Comparison of ENCODE assay signal across 11 cellular contexts in the genomic region with DNA sequence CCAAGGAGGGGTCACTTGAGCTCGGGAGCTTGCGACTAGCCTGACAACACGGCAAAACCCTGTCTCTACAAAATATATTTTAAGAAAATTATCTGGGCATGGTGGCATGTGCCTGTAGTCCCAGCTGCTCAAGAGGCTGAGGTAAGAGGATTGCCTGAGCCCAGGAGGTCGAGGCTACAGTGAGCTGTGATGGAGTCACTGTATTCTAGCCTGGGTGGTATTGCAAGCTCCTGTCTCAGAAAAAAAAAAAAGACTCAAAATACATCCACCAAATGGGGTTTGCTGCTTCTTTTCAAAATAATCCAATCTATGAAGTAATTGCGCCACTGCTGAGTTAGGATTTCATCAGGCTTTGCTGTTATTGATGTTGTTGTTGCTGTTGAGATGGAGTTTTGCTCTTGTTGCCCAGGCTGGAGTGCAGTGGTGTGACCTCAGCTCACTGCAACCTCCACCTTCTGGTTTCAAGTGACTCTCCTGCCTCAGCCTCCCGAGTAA. TPM values are rescaled to one million over a fixed set of nuclear protein-coding genes. Genes with fewer than 3 reads are reported as not detected.
DNase-seq lines count a peak whose midpoint lies in the region; ATAC-seq and TF ChIP-seq lines count a peak whose summit lies in the region.
"Had no signal": no experiment of that assay in that cellular context is flagged by ENCODE, and none has a peak within 500 bp of the region (broad histone marks: within the 10 kb centered on the region; RNA-seq: fewer than 3 reads in every experiment).

No MANE protein-coding gene starts in this region.

- in situ Hi-C loops in mammary epithelial cell (cut with MboI; ENCODE audit: low sequenced_read_pairs in 2 of 2): no loop called here

- POLR2A ChIA-PET in A673 (lab: Charles Lee; ENCODE audit: low non-redundant PET): interaction anchor here (0.6 kb wide), 1 partner anchor 1109 kb away, joined by 3 read pairs; no protein-coding TSS in a partner anchor
- POLR2A ChIA-PET in Caco-2 (lab: Charles Lee): no interaction called here

- H3K79me2 ChIP-seq in Loucy (ENCODE audit: insufficient read depth, low read length) (no peaks in the 10 kb centered on the region), mammary epithelial cell (ENCODE audit: insufficient read depth, low read length) (peaks cover 6% of the 10 kb centered on the region)

- no peak for ATAC-seq in HG03442 (IDR thresholded peaks at IDR 0.05; ENCODE audit: unreplicated experiment)
- ATAC-seq in HG02763 (IDR thresholded peaks at IDR 0.05; ENCODE audit: unreplicated experiment): no peak
- no peak for ATAC-seq in GM18861 (IDR thresholded peaks at IDR 0.05; ENCODE audit: unreplicated experiment)

- dilution Hi-C loops in mammary epithelial cell (cut with HindIII; ENCODE audit: low sequenced_read_pairs): no loop called here

- intact Hi-C loops in A673 (cut with micrococcal nuclease; ENCODE audit: unreplicated experiment) (no loop called here), mammary epithelial cell (cut with micrococcal nuclease) (loop anchor here (1.0 kb wide), 2 partner anchors 11 kb away; a partner anchor contains a TSS), Caco-2 (cut with micrococcal nuclease; ENCODE audit: unreplicated experiment) (no loop called here)

- TF ChIP-seq CTCF in A673 (conservative IDR thresholded peaks at IDR 0.05; ENCODE audit: low read depth, low read length) (no peak), Loucy (conservative IDR thresholded peaks at IDR 0.05; ENCODE audit: low read length) (no peak), mammary epithelial cell (conservative IDR thresholded peaks at IDR 0.05 in 1 of 2, IDR thresholded peaks at IDR 0.05 in 1 of 2; ENCODE audit: extremely low read depth in 1 of 2, insufficient read depth in 1 of 2, low read depth in 1 of 2, low read length in 2 of 2) (no peak), Caco-2 (IDR thresholded peaks at IDR 0.05; ENCODE audit: insufficient read depth in 1 of 2, low read depth in 1 of 2, low read length in 1 of 2, severe bottlenecking in 1 of 2, unreplicated experiment in 1 of 2) (no peak)

- no peaks in the 10 kb centered on the region for H3K27me3 Mint-ChIP-seq in Caco-2 (ENCODE audit: insufficient read depth, unreplicated experiment)

- no peak overlapping the region for H3K27ac Mint-ChIP-seq in Caco-2 (ENCODE audit: unreplicated experiment)

- H3K4me2 ChIP-seq in Loucy (ENCODE audit: low read depth, low read length, poor library complexity, severe bottlenecking) (peak overlapping the region; percentile 74), mammary epithelial cell (ENCODE audit: insufficient read depth, low read depth, low read length) (peak overlapping the region; percentile 45)

- H3K27me3 ChIP-seq in A673 (replicated peaks; ENCODE audit: insufficient read depth, low read depth, low read length, poor library complexity) (no peaks in the 10 kb centered on the region), Loucy (ENCODE audit: insufficient read depth, low read length, poor library complexity, severe bottlenecking) (no peaks in the 10 kb centered on the region), mammary epithelial cell (ENCODE audit: insufficient read depth, low read length) (no peaks in the 10 kb centered on the region), muscle layer of duodenum (ENCODE audit: low read depth, low read length) (no peaks in the 10 kb centered on the region), Caco-2 (replicated peaks; ENCODE audit: control insufficient read depth, insufficient read depth, low read length) (no peaks in the 10 kb centered on the region)

- peak overlapping the region; percentile 84 for H3K27ac ChIP-seq in A673 (ENCODE audit: low read depth, low read length, poor library complexity, severe bottlenecking)
- peak overlapping the region; percentile 100 for H3K27ac ChIP-seq in mammary epithelial cell (ENCODE audit: insufficient read depth, low read depth, low read length)
- peak overlapping the region; percentile 89 for H3K27ac ChIP-seq in muscle layer of duodenum (ENCODE audit: low read length)

- H3K9ac ChIP-seq in Loucy (ENCODE audit: low read depth, low read length, poor library complexity, severe bottlenecking) (peak overlapping the region; percentile 82), mammary epithelial cell (ENCODE audit: insufficient read depth, low read length) (peak overlapping the region; percentile 86)

- no peaks in the 10 kb centered on the region for H3K9me3 ChIP-seq in A673 (ENCODE audit: low read depth, low read length, poor library complexity, severe bottlenecking)
- H3K9me3 ChIP-seq in Loucy (ENCODE audit: insufficient read depth, low read depth, low read length): no peaks in the 10 kb centered on the region
- H3K9me3 ChIP-seq in mammary epithelial cell (replicated peaks; ENCODE audit: insufficient read depth, low read length): no peaks in the 10 kb centered on the region
- no peaks in the 10 kb centered on the region for H3K9me3 ChIP-seq in muscle layer of duodenum (ENCODE audit: control insufficient read depth in 1 of 2, low read length in 2 of 2)
- H3K9me3 ChIP-seq in Caco-2: no peaks in the 10 kb centered on the region

- BruUV-seq in A673 (replicated peaks; lab: Mats Ljungman, UMichigan) (no TSS peak), mammary epithelial cell (replicated peaks; lab: Mats Ljungman, UMichigan) (no TSS peak), Caco-2 (replicated peaks; lab: Mats Ljungman, UMichigan) (no TSS peak)

- CTCF ChIA-PET in A673 (lab: Charles Lee): no interaction called here
- CTCF ChIA-PET in mammary epithelial cell (lab: Charles Lee; ENCODE audit: low non-redundant PET): no interaction called here
- CTCF ChIA-PET in Caco-2 (lab: Charles Lee): interaction anchor here (0.6 kb wide), 1 partner anchor 400 kb away, joined by 3 read pairs; a partner anchor contains a TSS

- no peaks in the 10 kb centered on the region for H3K9me3 Mint-ChIP-seq in Caco-2 (ENCODE audit: unreplicated experiment)

- no peaks in the 10 kb centered on the region for H3K36me3 Mint-ChIP-seq in Caco-2 (ENCODE audit: insufficient read depth, unreplicated experiment)

- H3F3A ChIP-seq in Loucy (ENCODE audit: low read depth): peaks cover 18% of the 10 kb centered on the region

- no peak overlapping the region; the same call in 1 of the 2 replicates for H2AFZ ChIP-seq in Loucy (ENCODE audit: low read length)
- H2AFZ ChIP-seq in mammary epithelial cell (ENCODE audit: low read depth, low read length): no peak overlapping the region

- H4K20me1 ChIP-seq in Loucy (ENCODE audit: insufficient read depth, low read length, poor library complexity, severe bottlenecking) (no peaks in the 10 kb centered on the region), mammary epithelial cell (ENCODE audit: insufficient read depth, low read length) (no peaks in the 10 kb centered on the region)

- 96% methylated on average over 6 of the region's 6 CpGs for WGBS in mammary epithelial cell (ENCODE audit: low coverage, missing lambda C conversion rate)

- H3K9me2 ChIP-seq in Loucy (replicated peaks; ENCODE audit: low read depth, low read length): no peaks in the 10 kb centered on the region

- DNase-seq in A673 (ENCODE audit: low spot score): no peak
- no peak for DNase-seq in mammary epithelial cell
- DNase-seq in Caco-2: no peak
- DNase-seq: activated CD4-positive, alpha-beta T cell treated with anti-CD3 and anti-CD28 coated beads for 4 hours; DMS79; NCI-H345 had no signal

- H3K4me3 ChIP-seq in A673 (ENCODE audit: low read depth, low read length, poor library complexity, severe bottlenecking) (no peak overlapping the region), Loucy (ENCODE audit: low read length, poor library complexity, severe bottlenecking) (peak overlapping the region; percentile 62), mammary epithelial cell (replicated peaks in 1 of 3; ENCODE audit: insufficient read depth in 1 of 3, low read depth in 2 of 3, low read length in 3 of 3) (no peak overlapping the region), muscle layer of duodenum (ENCODE audit: low read depth in 1 of 2, low read length in 2 of 2) (no peak overlapping the region), Caco-2 (ENCODE audit: low read depth, low read length) (no peak overlapping the region)

- H3K4me1 ChIP-seq in A673 (ENCODE audit: insufficient read depth, low read length, poor library complexity, severe bottlenecking) (peaks cover 72% of the 10 kb centered on the region), Loucy (ENCODE audit: insufficient read depth, low read length, poor library complexity, severe bottlenecking) (peaks cover 71% of the 10 kb centered on the region), mammary epithelial cell (ENCODE audit: insufficient read depth, low read length) (peaks cover 43% of the 10 kb centered on the region), muscle layer of duodenum (ENCODE audit: control insufficient read depth in 1 of 2, insufficient read depth in 2 of 2, low read length in 2 of 2) (peaks cover 0 to 4% of the 10 kb centered on the region in 2 donors), Caco-2 (peaks cover 24% of the 10 kb centered on the region; the same call in 1 of the 2 replicates)

- no peak overlapping the region for H3K4me3 Mint-ChIP-seq in Caco-2 (ENCODE audit: unreplicated experiment)

- no peaks in the 10 kb centered on the region for H3K36me3 ChIP-seq in A673 (ENCODE audit: insufficient read depth, low read length, poor library complexity, severe bottlenecking)
- H3K36me3 ChIP-seq in Loucy (ENCODE audit: insufficient read depth, low read length): no peaks in the 10 kb centered on the region
- H3K36me3 ChIP-seq in mammary epithelial cell (ENCODE audit: insufficient read depth, low read length): no peaks in the 10 kb centered on the region
- peaks cover 0 to 26% of the 10 kb centered on the region in 2 donors for H3K36me3 ChIP-seq in muscle layer of duodenum (ENCODE audit: control insufficient read depth in 1 of 2, insufficient read depth in 2 of 2, low read length in 2 of 2)
- no peaks in the 10 kb centered on the region for H3K36me3 ChIP-seq in Caco-2 (ENCODE audit: control insufficient read depth, insufficient read depth, low read length)

- H3K4me1 Mint-ChIP-seq in Caco-2 (ENCODE audit: low read depth, unreplicated experiment): peaks cover 25% of the 10 kb centered on the region

RNA-seq across cellular contexts. Expression of a gene that starts 11.1 kb away (rescaled TPM):
- 1,489 and 1,873 TPM in 2 replicates for total RNA-seq in A673 (2021)
- 1,000 to 10,000 TPM; 1,327 to 1,978 TPM for total RNA-seq in mammary epithelial cell
- 1,682 TPM for polyA plus RNA-seq in mammary epithelial cell
- polyA minus RNA-seq in mammary epithelial cell: 2,334 TPM
- 50.4 and 53.7 TPM in 2 replicates for total RNA-seq in Caco-2 (2022)

RNA-seq across cellular contexts. Expression of a gene that starts 15.5 kb away (rescaled TPM):
- total RNA-seq in A673 (2021) (14.0 and 14.1 TPM in 2 replicates), mammary epithelial cell (1 to 10 TPM; 3.5 to 6.2 TPM), Caco-2 (2022) (8.6 and 11.0 TPM in 2 replicates)
- 2.4 TPM for polyA plus RNA-seq in mammary epithelial cell
- polyA minus RNA-seq in mammary epithelial cell: 0.26 TPM

Comparison
In these comparisons a context has a peak if more than half of its experiments do, and no peak if none do; other contexts are left out.
1. RNA of a gene that starts 11.1 kb away (total RNA-seq): 1,327 to 1,978 TPM in mammary epithelial cell and 1,489 to 1,873 TPM in A673; 50.4 to 53.7 TPM in Caco-2; every median in the first group is over 10 times any median in the second.
2. Peak in every context shown above with its lines, with median percentiles within 50 percentile points of each other: H3K27ac ChIP-seq.